ENCODE assay signal across 9 cellular contexts in genomic region chr1:28887418-28887834, GRCh38. TPM values are rescaled to one million over a fixed set of nuclear protein-coding genes. Genes with fewer than 3 reads are reported as not detected.
DNase-seq lines count a peak whose midpoint lies in the region; ATAC-seq, FAIRE-seq and TF ChIP-seq lines count a peak whose summit lies in the region.
"Had no signal": no experiment of that assay in that cellular context is flagged by ENCODE, and none has a peak within 500 bp of the region (broad histone marks: within the 10 kb centered on the region; RNA-seq: fewer than 3 reads in every experiment).

No MANE protein-coding gene starts in this region.

- H3K36me3 ChIP-seq in BLaER1 (no peaks in the 10 kb centered on the region), endothelial cell of umbilical vein (ENCODE audit: control insufficient read depth in 2 of 2, extremely low read depth in 1 of 2, insufficient read depth in 2 of 2, low read length in 2 of 2) (peaks cover 0 to 2% of the 10 kb centered on the region in 2 experiments)

- H3K79me2 ChIP-seq in endothelial cell of umbilical vein (ENCODE audit: control insufficient read depth, insufficient read depth, low read length), result peaks cover 3% of the 10 kb centered on the region

- TF ChIP-seq POLR2A in endothelial cell of umbilical vein (IDR thresholded peaks at IDR 0.05; ENCODE audit: low read depth, low read length), result no peak

- H3K27ac ChIP-seq in BLaER1 (peak overlapping the region; percentile 87), endothelial cell of umbilical vein (ENCODE audit: insufficient read depth, low read depth, low read length) (peak overlapping the region; percentile 57)

- TF ChIP-seq CTCF in endothelial cell of umbilical vein (IDR thresholded peaks at IDR 0.05; ENCODE audit: extremely low read depth in 1 of 2, insufficient read depth in 1 of 2, low read depth in 1 of 2, low read length in 2 of 2) (no peak), natural killer cell (IDR thresholded peaks at IDR 0.05) (no peak)

- dilution Hi-C loops in endothelial cell of umbilical vein (cut with MboI; ENCODE audit: extremely low pct_ligation_motif_present, low sequenced_read_pairs), result no loop called here

- no peaks in the 10 kb centered on the region for H3K9me1 ChIP-seq in endothelial cell of umbilical vein (replicated peaks; ENCODE audit: control insufficient read depth, extremely low read depth, insufficient read depth, low read length)

- peaks cover 65% of the 10 kb centered on the region for H3K4me1 ChIP-seq in BLaER1
- peaks cover 28% of the 10 kb centered on the region for H3K4me1 ChIP-seq in endothelial cell of umbilical vein (ENCODE audit: control insufficient read depth, extremely low read depth, insufficient read depth, low read length)

- no peaks in the 10 kb centered on the region for H3K36me3 Mint-ChIP-seq in activated CD8-positive, alpha-beta T cell treated with anti-CD3 and anti-CD28 coated beads, Interleukin-2, amount 10 ng/mL, durations not matched to agents 7 days and 5 days (ENCODE audit: low read depth)
- no peaks in the 10 kb centered on the region for H3K36me3 Mint-ChIP-seq in natural killer cell

- CTCF ChIA-PET in activated CD8-positive, alpha-beta T cell treated with anti-CD3 and anti-CD28 coated beads, Interleukin-2, amount 10 ng/mL, durations not matched to agents 7 days and 5 days (lab: Charles Lee), result interaction anchor here (0.8 to 1.9 kb wide), 5 partner anchors 10 to 294 kb away, joined by 3 to 9 read pairs (median 4); partner anchors contain the start of genes EPB41 and SRSF4
- CTCF ChIA-PET in endothelial cell of umbilical vein (lab: Charles Lee), result interaction anchor here (1.2 to 2.7 kb wide), 5 partner anchors 10 to 315 kb away, joined by 3 to 17 read pairs (median 5); partner anchors contain the start of gene EPB41

- H3K9ac ChIP-seq in BLaER1 (peak overlapping the region; percentile 87), endothelial cell of umbilical vein (replicated peaks; ENCODE audit: extremely low read depth, insufficient read depth, low read length) (peak overlapping the region; percentile 88)

- H3K4me3 ChIP-seq in BLaER1 (peak overlapping the region; percentile 92), endothelial cell of umbilical vein (replicated peaks in 1 of 3; ENCODE audit: insufficient read depth in 1 of 3, low read depth in 1 of 3, low read length in 3 of 3) (peak overlapping the region; percentile 68 to 92 (median 84))

- H4K20me1 ChIP-seq in BLaER1 (peaks cover 41% of the 10 kb centered on the region), endothelial cell of umbilical vein (replicated peaks; ENCODE audit: control insufficient read depth, extremely low read depth, insufficient read depth, low read length) (no peaks in the 10 kb centered on the region)

- H3K4me2 ChIP-seq in BLaER1 (peak overlapping the region; percentile 97), endothelial cell of umbilical vein (ENCODE audit: insufficient read depth, low read length) (peak overlapping the region; percentile 91)

- H3K27me3 ChIP-seq in BLaER1 (no peaks in the 10 kb centered on the region), endothelial cell of umbilical vein (ENCODE audit: control insufficient read depth in 2 of 2, insufficient read depth in 2 of 2, low read length in 2 of 2) (no peaks in the 10 kb centered on the region)

- H3K4me3 Mint-ChIP-seq in activated CD8-positive, alpha-beta T cell treated with anti-CD3 and anti-CD28 coated beads, Interleukin-2, amount 10 ng/mL, durations not matched to agents 7 days and 5 days, result peak overlapping the region; percentile 87
- peak overlapping the region; percentile 95 for H3K4me3 Mint-ChIP-seq in natural killer cell

- H3K9me3 ChIP-seq in BLaER1 (no peaks in the 10 kb centered on the region), endothelial cell of umbilical vein (replicated peaks; ENCODE audit: control insufficient read depth, insufficient read depth, low read length) (no peaks in the 10 kb centered on the region)

- peak overlapping the region; percentile 97 for H2AFZ ChIP-seq in endothelial cell of umbilical vein (ENCODE audit: low read depth, low read length)

- BruUV-seq in endothelial cell of umbilical vein (replicated peaks; lab: Mats Ljungman, UMichigan), result no TSS peak

- H3K9me3 Mint-ChIP-seq in activated CD8-positive, alpha-beta T cell treated with anti-CD3 and anti-CD28 coated beads, Interleukin-2, amount 10 ng/mL, durations not matched to agents 7 days and 5 days (ENCODE audit: insufficient read depth), result no peaks in the 10 kb centered on the region
- no peaks in the 10 kb centered on the region for H3K9me3 Mint-ChIP-seq in natural killer cell

- H3K27me3 Mint-ChIP-seq in activated CD8-positive, alpha-beta T cell treated with anti-CD3 and anti-CD28 coated beads, Interleukin-2, amount 10 ng/mL, durations not matched to agents 7 days and 5 days (ENCODE audit: low read depth), result no peaks in the 10 kb centered on the region
- no peaks in the 10 kb centered on the region for H3K27me3 Mint-ChIP-seq in natural killer cell (ENCODE audit: low read depth in 2 of 2)

- intact Hi-C loops in endothelial cell of umbilical vein (cut with micrococcal nuclease), result loop anchor here (1.0 kb wide), 3 partner anchors 11 to 294 kb away; partner anchors contain the start of genes EPB41 and SRSF4
- intact Hi-C loops in natural killer cell (cut with micrococcal nuclease), result loop anchor here (1.0 to 5.0 kb wide), 2 partner anchors 40 to 295 kb away; partner anchors contain the start of gene SRSF4

- FAIRE-seq in endothelial cell of umbilical vein (lab: Jason Lieb, UNC), result peak; percentile 31
- FAIRE-seq: islet of Langerhans had no signal

- peaks cover 52% of the 10 kb centered on the region for H3K4me1 Mint-ChIP-seq in activated CD8-positive, alpha-beta T cell treated with anti-CD3 and anti-CD28 coated beads, Interleukin-2, amount 10 ng/mL, durations not matched to agents 7 days and 5 days (ENCODE audit: low read depth)
- H3K4me1 Mint-ChIP-seq in natural killer cell, result peaks cover 48 to 58% of the 10 kb centered on the region in 2 donors

- POLR2A ChIA-PET in activated CD8-positive, alpha-beta T cell treated with anti-CD3 and anti-CD28 coated beads, Interleukin-2, amount 10 ng/mL, durations not matched to agents 7 days and 5 days (lab: Charles Lee), result interaction anchor here (0.5 to 1.4 kb wide), 3 partner anchors 27 to 295 kb away, joined by 3 to 6 read pairs (median 5); partner anchors contain the start of genes EPB41 and SRSF4
- POLR2A ChIA-PET in endothelial cell of umbilical vein (lab: Charles Lee), result no interaction called here

- ATAC-seq in HG02759 (IDR thresholded peaks at IDR 0.05; ENCODE audit: unreplicated experiment), result peak; percentile 18
- peak; percentile 13 for ATAC-seq in activated CD8-positive, alpha-beta T cell treated with anti-CD3 and anti-CD28 coated beads, Interleukin-2, amount 10 ng/mL, durations not matched to agents 7 days and 5 days
- ATAC-seq in natural killer cell, result peak; percentile 43 to 72 (median 59)
- ATAC-seq in HG02981 (IDR thresholded peaks at IDR 0.05; ENCODE audit: unreplicated experiment), result no peak
- no peak for ATAC-seq in GM21381 (IDR thresholded peaks at IDR 0.05; ENCODE audit: unreplicated experiment)
- ATAC-seq in HG03457 (IDR thresholded peaks at IDR 0.05; ENCODE audit: unreplicated experiment), result no peak

- peak overlapping the region; percentile 97 for H3K27ac Mint-ChIP-seq in activated CD8-positive, alpha-beta T cell treated with anti-CD3 and anti-CD28 coated beads, Interleukin-2, amount 10 ng/mL, durations not matched to agents 7 days and 5 days
- peak overlapping the region; percentile 89 to 93 for H3K27ac Mint-ChIP-seq in natural killer cell

- peak; percentile 55 for DNase-seq in activated CD8-positive, alpha-beta T cell treated with anti-CD3 and anti-CD28 coated beads, Interleukin-2, amount 10 ng/mL, durations not matched to agents 7 days and 5 days
- DNase-seq in endothelial cell of umbilical vein (ENCODE audit: low read depth, low spot score) (no peak), natural killer cell (peak; percentile 72)

TF ChIP-seq in endothelial cell of umbilical vein, 7 proteins besides CTCF, POLR2A, EP300 and RAD21:
- no peak for TF ChIP-seq MYC (IDR thresholded peaks at IDR 0.05; ENCODE audit: low read depth, low read length)
- no peak for TF ChIP-seq POLR2AphosphoS5 (IDR thresholded peaks at IDR 0.05; ENCODE audit: insufficient read depth, low read depth, low read length)
- no peak for TF ChIP-seq EZH2 (IDR thresholded peaks at IDR 0.05; ENCODE audit: borderline replicate concordance, low read depth, low read length, severe bottlenecking)

RNA-seq across cellular contexts. Expression of gene EPB41, which starts 26.9 kb away (rescaled TPM):
- total RNA-seq in activated CD8-positive, alpha-beta T cell treated with anti-CD3 and anti-CD28 coated beads, Interleukin-2, amount 10 ng/mL, durations not matched to agents 7 days and 5 days, result 10 to 100 TPM; 94.5 to 95.4 TPM
- 39.7 and 45.7 TPM in 2 replicates for total RNA-seq in endothelial cell of umbilical vein
- polyA plus RNA-seq in endothelial cell of umbilical vein, result 20.2 and 22.3 TPM in 2 replicates
- polyA plus RNA-seq in endothelial cell of umbilical vein (2011; cell fraction: cytosol; rRNA removed), result 22.4 and 23.7 TPM in 2 replicates
- polyA plus RNA-seq in endothelial cell of umbilical vein (2011; cell fraction: nucleus; rRNA removed), result 58.9 and 63.0 TPM in 2 replicates
- polyA plus RNA-seq in endothelial cell of umbilical vein (2012), result 16.3 and 16.4 TPM in 2 replicates
- 58.5 and 75.6 TPM in 2 replicates for polyA minus RNA-seq in endothelial cell of umbilical vein
- 24.5 TPM for polyA minus RNA-seq in endothelial cell of umbilical vein (2011; cell fraction: cytosol; rRNA and poly(A)+ RNA removed)
- polyA minus RNA-seq in endothelial cell of umbilical vein (2011; cell fraction: nucleus; rRNA and poly(A)+ RNA removed), result 79.0 and 100 TPM in 2 replicates
- total RNA-seq in natural killer cell, result 100 to 1,000 TPM; 151 to 196 (median 172) TPM

Comparison
In these comparisons a context has a peak if more than half of its experiments do, and no peak if none do; other contexts are left out.
1. ATAC-seq: peak in HG02759 (single experiment), activated CD8-positive, alpha-beta T cell treated with anti-CD3 and anti-CD28 coated beads, Interleukin-2, amount 10 ng/mL, durations not matched to agents 7 days and 5 days (single experiment) and natural killer cell (3 of 3); none in HG02981 (single experiment), GM21381 (single experiment) and HG03457 (single experiment).